ENCODE assay signal across 23 cellular contexts in genomic region chr12:45213107-45213506, GRCh38.
"Had no signal": no experiment of that assay in that cellular context is flagged by ENCODE, and none has a peak within 500 bp of the region (broad histone marks: within the 10 kb centered on the region; RNA-seq: fewer than 3 reads in every experiment).

No MANE protein-coding gene starts in this region.

- H3K27me3 Mint-ChIP-seq: activated CD8-positive, alpha-beta memory T cell treated with anti-CD3 and anti-CD28 coated beads, Interleukin-2, amount 10 ng/mL, durations not matched to agents 7 days and 5 days; activated naive CD8-positive, alpha-beta T cell treated with anti-CD3 and anti-CD28 coated beads, Interleukin-2, amount 10 ng/mL, durations not matched to agents 7 days and 5 days had no signal

- DNase-seq: activated CD4-positive, alpha-beta T cell treated with anti-CD3 and anti-CD28 coated beads for 1 hour; activated CD8-positive, alpha-beta memory T cell treated with anti-CD3 and anti-CD28 coated beads, Interleukin-2, amount 10 ng/mL, durations not matched to agents 7 days and 5 days; activated CD8-positive, alpha-beta T cell treated with anti-CD3 and anti-CD28 coated beads, Interleukin-2, amount 10 ng/mL, durations not matched to agents 7 days and 5 days; activated effector memory CD4-positive, alpha-beta T cell treated with Interleukin-2 at 50 U/mL for 16 hours; activated naive CD4-positive, alpha-beta T cell treated with anti-CD3 and anti-CD28 coated beads for 36 hours; activated naive CD8-positive, alpha-beta T cell treated with anti-CD3 and anti-CD28 coated beads, Interleukin-2, amount 10 ng/mL, durations not matched to agents 7 days and 5 days; amniotic stem cell; brain microvascular endothelial cell; esophagus squamous epithelium; gastrocnemius medialis; islet precursor cell; left ventricle myocardium inferior; stimulated activated CD4-positive, alpha-beta T cell treated with anti-CD3 and anti-CD28 coated beads, Interleukin-15, amount 100 ng/mL, for 24 hours; stimulated activated CD4-positive, alpha-beta T cell treated with anti-CD3 and anti-CD28 coated beads, Interleukin-2, amount 100 ng/mL, for 24 hours; stimulated activated naive CD4-positive, alpha-beta T cell; T-helper 2 cell; transverse colon had no signal

- H3K9me3 ChIP-seq: esophagus squamous epithelium, gastrocnemius medialis, left ventricle myocardium inferior, right atrium auricular region, suprapubic skin, transverse colon had no signal

- H3K4me3 Mint-ChIP-seq: activated CD8-positive, alpha-beta memory T cell treated with anti-CD3 and anti-CD28 coated beads, Interleukin-2, amount 10 ng/mL, durations not matched to agents 7 days and 5 days; activated CD8-positive, alpha-beta T cell treated with anti-CD3 and anti-CD28 coated beads, Interleukin-2, amount 10 ng/mL, durations not matched to agents 7 days and 5 days; activated naive CD4-positive, alpha-beta T cell treated with anti-CD3 and anti-CD28 coated beads for 36 hours; activated naive CD8-positive, alpha-beta T cell treated with anti-CD3 and anti-CD28 coated beads, Interleukin-2, amount 10 ng/mL, durations not matched to agents 7 days and 5 days had no signal

- ATAC-seq: activated CD8-positive, alpha-beta memory T cell treated with anti-CD3 and anti-CD28 coated beads, Interleukin-2, amount 10 ng/mL, durations not matched to agents 7 days and 5 days; activated CD8-positive, alpha-beta T cell treated with anti-CD3 and anti-CD28 coated beads, Interleukin-2, amount 10 ng/mL, durations not matched to agents 7 days and 5 days; gastrocnemius medialis had no signal

- H3K9ac ChIP-seq: neural progenitor cell had no signal

- H3K9me3 Mint-ChIP-seq: activated naive CD4-positive, alpha-beta T cell treated with anti-CD3 and anti-CD28 coated beads for 36 hours; activated naive CD8-positive, alpha-beta T cell treated with anti-CD3 and anti-CD28 coated beads, Interleukin-2, amount 10 ng/mL, durations not matched to agents 7 days and 5 days; neural progenitor cell had no signal

- H3K27ac Mint-ChIP-seq: activated CD8-positive, alpha-beta memory T cell treated with anti-CD3 and anti-CD28 coated beads, Interleukin-2, amount 10 ng/mL, durations not matched to agents 7 days and 5 days; activated CD8-positive, alpha-beta T cell treated with anti-CD3 and anti-CD28 coated beads, Interleukin-2, amount 10 ng/mL, durations not matched to agents 7 days and 5 days; activated naive CD4-positive, alpha-beta T cell treated with anti-CD3 and anti-CD28 coated beads for 36 hours; activated naive CD8-positive, alpha-beta T cell treated with anti-CD3 and anti-CD28 coated beads, Interleukin-2, amount 10 ng/mL, durations not matched to agents 7 days and 5 days; neural progenitor cell had no signal

- H3K27ac ChIP-seq: brain microvascular endothelial cell, epithelial cell of prostate, esophagus squamous epithelium, gastrocnemius medialis, hepatocyte, left ventricle myocardium inferior, neural progenitor cell, right atrium auricular region, suprapubic skin, transverse colon had no signal

- H3K27me3 ChIP-seq: brain microvascular endothelial cell, esophagus squamous epithelium, gastrocnemius medialis, hepatocyte, neural progenitor cell, right atrium auricular region, suprapubic skin had no signal

- H3K36me3 ChIP-seq: brain microvascular endothelial cell, esophagus squamous epithelium, gastrocnemius medialis, left ventricle myocardium inferior, neural progenitor cell, right atrium auricular region, suprapubic skin, transverse colon had no signal

- H3K36me3 Mint-ChIP-seq: activated CD8-positive, alpha-beta memory T cell treated with anti-CD3 and anti-CD28 coated beads, Interleukin-2, amount 10 ng/mL, durations not matched to agents 7 days and 5 days; neural progenitor cell had no signal

- H3K4me3 ChIP-seq: esophagus squamous epithelium, gastrocnemius medialis, hepatocyte, left ventricle myocardium inferior, lung, neural progenitor cell, right atrium auricular region, suprapubic skin, transverse colon had no signal
